22 cellular contexts compared by ENCODE assay signal in the genomic region with DNA sequence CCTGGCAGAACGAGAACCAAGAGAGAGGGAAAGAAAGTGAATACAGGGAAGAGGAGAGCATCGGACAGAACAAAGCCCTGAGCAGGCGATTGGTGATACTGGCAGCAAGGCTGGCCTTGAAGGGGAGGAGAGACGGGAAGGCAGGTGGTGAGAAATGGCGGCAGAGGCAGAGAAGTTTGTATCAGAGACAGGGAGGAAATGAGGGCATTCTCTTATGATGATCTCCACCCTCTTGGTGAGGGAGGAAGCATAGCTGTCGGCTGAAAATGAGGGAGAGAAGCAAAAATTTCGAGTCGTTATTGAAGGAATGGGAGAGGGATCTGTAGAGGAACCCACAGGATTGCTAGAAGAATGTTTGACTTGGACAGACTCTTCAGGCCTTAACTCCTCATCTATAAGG.
DNase-seq lines count a peak whose midpoint lies in the region; ATAC-seq, FAIRE-seq and TF ChIP-seq lines count a peak whose summit lies in the region.
"Had no signal": no experiment of that assay in that cellular context is flagged by ENCODE, and none has a peak within 500 bp of the region (broad histone marks: within the 10 kb centered on the region; RNA-seq: fewer than 3 reads in every experiment).

No MANE protein-coding gene starts in this region.

- H3K9me1 ChIP-seq in IMR-90 (ENCODE audit: insufficient read depth, low read length), result no peaks in the 10 kb centered on the region

- dilution Hi-C loops in IMR-90 (cut with HindIII; ENCODE audit: low sequenced_read_pairs, unreplicated experiment), result no loop called here

- ATAC-seq in A549 (peak in 1 of 2 experiments; percentile 10; a peak in 1 of 6 replicates), IMR-90 (ENCODE audit: low read depth) (no peak)
- ATAC-seq in CD8-positive, alpha-beta T cell, result no peak
- ATAC-seq: K562 had no signal

- TF ChIP-seq CTCF in A549 (IDR thresholded peaks at IDR 0.05) (no peak), AG10803 (conservative IDR thresholded peaks at IDR 0.05; ENCODE audit: low read length) (no peak), IMR-90 (conservative IDR thresholded peaks at IDR 0.05; ENCODE audit: low read depth, low read length) (no peak), H1 (IDR thresholded peaks at IDR 0.05; ENCODE audit: control extremely low read depth in 1 of 3, insufficient read depth in 1 of 3, low read depth in 1 of 3, low read length in 3 of 3) (no peak)
- TF ChIP-seq CTCF in CD8-positive, alpha-beta T cell (IDR thresholded peaks at IDR 0.05), result no peak

- no peaks in the 10 kb centered on the region; the same call in 1 of the 2 replicates for H3K23me2 ChIP-seq in H1 (ENCODE audit: low read depth, low read length)

- 86% methylated on average over 8 of the region's 8 CpGs for WGBS in A549 (ENCODE audit: missing lambda C conversion rate)
- 90% methylated on average over 5 of the region's 8 CpGs; no CpG with 5 or more reads in 1 of the 2 experiments for WGBS in IMR-90 (ENCODE audit: extremely low coverage in 2 of 2, insufficient read length in 1 of 2), 2 experiments
- 87% methylated on average over 8 of the region's 8 CpGs; no CpG with 5 or more reads in 1 of the 2 experiments for WGBS in H1 (ENCODE audit: extremely low coverage in 1 of 2, insufficient coverage in 1 of 2, insufficient read length in 1 of 2, insufficient replicate concordance in 2 of 2, low coverage in 1 of 2, low lambda C conversion rate in 2 of 2, missing lambda C conversion rate in 1 of 2), 2 experiments

- no peak overlapping the region for H4K8ac ChIP-seq in IMR-90 (ENCODE audit: low read depth in 2 of 2, low read length in 2 of 2)
- no peak overlapping the region for H4K8ac ChIP-seq in H1 (ENCODE audit: extremely low read depth, insufficient read depth, low read length)

- H2BK120ac ChIP-seq in IMR-90 (ENCODE audit: low read depth, low read length) (no peak overlapping the region), H1 (replicated peaks; ENCODE audit: low read depth, low read length) (no peak overlapping the region)

- H3K36me3 Mint-ChIP-seq in CD8-positive, alpha-beta T cell, result peaks cover 14% of the 10 kb centered on the region

- H4K5ac ChIP-seq in IMR-90 (ENCODE audit: low read depth, low read length) (no peak overlapping the region), H1 (ENCODE audit: insufficient read length, low read depth, low read length) (no peak overlapping the region)

- H3K27me3 ChIP-seq in IMR-90 (ENCODE audit: control insufficient read depth, insufficient read depth, low read length), result no peaks in the 10 kb centered on the region
- no peaks in the 10 kb centered on the region for H3K27me3 ChIP-seq in H1 (replicated peaks in 1 of 4; ENCODE audit: control insufficient read depth in 3 of 4, extremely low read depth in 1 of 4, insufficient read depth in 3 of 4, low read length in 3 of 4)
- no peaks in the 10 kb centered on the region for H3K27me3 ChIP-seq in CD8-positive, alpha-beta T cell (ENCODE audit: insufficient read depth, low read length)
- H3K27me3 ChIP-seq: BLaER1 had no signal

- H3K79me1 ChIP-seq in IMR-90 (ENCODE audit: low read depth in 1 of 2, low read length in 2 of 2), result no peaks in the 10 kb centered on the region
- H3K79me1 ChIP-seq in H1 (ENCODE audit: low read depth, low read length), result no peaks in the 10 kb centered on the region

- no peak overlapping the region for H2BK20ac ChIP-seq in IMR-90 (ENCODE audit: low read depth, low read length)
- H2BK20ac ChIP-seq in H1 (ENCODE audit: low read length), result no peak overlapping the region

- no peaks in the 10 kb centered on the region for H3K27me3 Mint-ChIP-seq in CD8-positive, alpha-beta T cell (ENCODE audit: low read depth)
- H3K27me3 Mint-ChIP-seq: CD4-positive, alpha-beta memory T cell had no signal

- no peak for TF ChIP-seq EP300 in A549 (IDR thresholded peaks at IDR 0.05)
- no peak for TF ChIP-seq EP300 in H1 (IDR thresholded peaks at IDR 0.05; ENCODE audit: borderline replicate concordance in 1 of 2, low read depth in 2 of 2, low read length in 2 of 2)

- in situ Hi-C loops in IMR-90 (cut with MboI; ENCODE audit: low sequenced_read_pairs), result no loop called here

- H3K4me3 ChIP-seq in A549 (no peak overlapping the region), AG10803 (ENCODE audit: low read length) (no peak overlapping the region), IMR-90 (ENCODE audit: insufficient read depth, low read depth, low read length) (no peak overlapping the region), H1 (ENCODE audit: extremely low read depth in 1 of 4, insufficient read depth in 2 of 4, low read depth in 3 of 4, low read length in 4 of 4) (no peak overlapping the region)
- no peak overlapping the region for H3K4me3 ChIP-seq in CD8-positive, alpha-beta T cell (ENCODE audit: low read depth, low read length)
- H3K4me3 ChIP-seq: BLaER1, K562 had no signal

- H3K18ac ChIP-seq in IMR-90 (ENCODE audit: low read depth, low read length) (no peak overlapping the region), H1 (ENCODE audit: extremely low read depth, low read length) (no peak overlapping the region)

- no peak overlapping the region for H3K4me2 ChIP-seq in A549
- H3K4me2 ChIP-seq in IMR-90 (ENCODE audit: low read depth, low read length), result no peak overlapping the region
- H3K4me2 ChIP-seq in H1 (ENCODE audit: insufficient read depth in 1 of 2, low read depth in 2 of 2, low read length in 2 of 2), result no peak overlapping the region
- H3K4me2 ChIP-seq: BLaER1 had no signal

- peaks cover 3% of the 10 kb centered on the region; the same call in 1 of the 3 replicates for H3K4me1 ChIP-seq in A549
- H3K4me1 ChIP-seq in IMR-90 (ENCODE audit: control insufficient read depth, insufficient read depth, low read length), result no peaks in the 10 kb centered on the region
- H3K4me1 ChIP-seq in H1 (replicated peaks in 1 of 4; ENCODE audit: control insufficient read depth in 3 of 4, insufficient read depth in 4 of 4, low read length in 3 of 4), result no peaks in the 10 kb centered on the region
- H3K4me1 ChIP-seq in CD8-positive, alpha-beta T cell (ENCODE audit: insufficient read depth, low read length), result no peaks in the 10 kb centered on the region
- H3K4me1 ChIP-seq: BLaER1 had no signal

- H3K23ac ChIP-seq in IMR-90 (ENCODE audit: low read depth, low read length), result no peak overlapping the region
- no peak overlapping the region for H3K23ac ChIP-seq in H1 (ENCODE audit: insufficient read length)

- FAIRE-seq in A549 (lab: Jason Lieb, UNC), result peak; percentile 54
- no peak for FAIRE-seq in H1 (lab: Jason Lieb, UNC)
- FAIRE-seq: G401.6, GM12891, GM19239, H54, K562 had no signal

- no peaks in the 10 kb centered on the region for H3K9me3 Mint-ChIP-seq in CD8-positive, alpha-beta T cell
- H3K9me3 Mint-ChIP-seq: CD14-positive monocyte; CD4-positive, alpha-beta memory T cell; HFFc6 had no signal

- H3K36me3 ChIP-seq in IMR-90 (ENCODE audit: control insufficient read depth, insufficient read depth, low read length), result no peaks in the 10 kb centered on the region; the same call in 1 of the 2 replicates
- no peaks in the 10 kb centered on the region for H3K36me3 ChIP-seq in H1 (ENCODE audit: control insufficient read depth in 2 of 4, insufficient read depth in 4 of 4, low read length in 3 of 4)
- H3K36me3 ChIP-seq in CD8-positive, alpha-beta T cell (ENCODE audit: insufficient read depth, low read length), result no peaks in the 10 kb centered on the region
- H3K36me3 ChIP-seq: BLaER1 had no signal

- H3K27ac Mint-ChIP-seq in CD8-positive, alpha-beta T cell, result no peak overlapping the region
- H3K27ac Mint-ChIP-seq: CD14-positive monocyte, HFFc6 had no signal

- no peak for DNase-seq in A549 (ENCODE audit: low read depth in 1 of 2, low spot score in 1 of 2)
- DNase-seq in AG10803 (ENCODE audit: low read depth), result peak; percentile 23
- no peak for DNase-seq in IMR-90
- DNase-seq in H1 (ENCODE audit: low read depth in 1 of 2, low spot score in 2 of 2), result no peak
- DNase-seq in NCI-H1417 (lab: John Stamatoyannopoulos, UW), result no peak
- DNase-seq in CD8-positive, alpha-beta T cell, result no peak
- DNase-seq in middle frontal gyrus (ENCODE audit: extremely low spot score, low spot score), result no peak
- DNase-seq: ACHN; CD4-positive, alpha-beta memory T cell; DMS 273 treated with DMSO at 0.1 percent for 48 hours; DMS53; DND-41; HCEC 1CT; HFFc6 had no signal

- H3K9ac ChIP-seq in IMR-90 (ENCODE audit: low read depth, low read length) (no peak overlapping the region), H1 (replicated peaks in 1 of 4; ENCODE audit: extremely low read depth in 1 of 4, low read depth in 3 of 4, low read length in 3 of 4) (no peak overlapping the region)
- H3K9ac ChIP-seq: BLaER1 had no signal

- no peak overlapping the region for H2BK12ac ChIP-seq in H1 (ENCODE audit: low read depth, low read length)

- no peak overlapping the region for H4K91ac ChIP-seq in IMR-90 (ENCODE audit: insufficient read depth, low read depth, low read length)
- no peak overlapping the region for H4K91ac ChIP-seq in H1 (replicated peaks; ENCODE audit: insufficient read length, low read length)

- H2AFZ ChIP-seq in IMR-90 (replicated peaks; ENCODE audit: low read length, poor library complexity) (no peak overlapping the region), H1 (ENCODE audit: low read length) (no peak overlapping the region)

- H4K20me1 ChIP-seq in IMR-90 (ENCODE audit: insufficient read depth, low read length) (no peaks in the 10 kb centered on the region), H1 (replicated peaks in 1 of 2; ENCODE audit: control insufficient read depth in 1 of 2, insufficient read depth in 2 of 2, low read length in 2 of 2) (no peaks in the 10 kb centered on the region)
- H4K20me1 ChIP-seq: BLaER1 had no signal

- H3K4ac ChIP-seq in IMR-90 (ENCODE audit: low read depth, low read length), result no peak overlapping the region
- no peak overlapping the region for H3K4ac ChIP-seq in H1 (replicated peaks; ENCODE audit: insufficient read length, low read depth, low read length)

- H3K27ac ChIP-seq in A549, result no peak overlapping the region
- no peak overlapping the region for H3K27ac ChIP-seq in IMR-90 (ENCODE audit: insufficient read depth, low read length)
- no peak overlapping the region for H3K27ac ChIP-seq in H1 (ENCODE audit: low read depth, low read length)
- no peak overlapping the region for H3K27ac ChIP-seq in CD8-positive, alpha-beta T cell (ENCODE audit: low read depth, low read length)
- H3K27ac ChIP-seq: BLaER1, HL-60 had no signal

- POLR2A ChIA-PET in A549 (lab: Yijun Ruan, JAX) (no interaction called here), IMR-90 (lab: Charles Lee; ENCODE audit: unreplicated experiment) (no interaction called here), H1 (lab: Charles Lee; ENCODE audit: partially characterized antibody) (no interaction called here)
- POLR2A ChIA-PET in CD8-positive, alpha-beta T cell (lab: Charles Lee), result no interaction called here

- H3K4me1 Mint-ChIP-seq in CD8-positive, alpha-beta T cell (ENCODE audit: low read depth), result peaks cover 7% of the 10 kb centered on the region

- no peaks in the 10 kb centered on the region for H3K9me3 ChIP-seq in A549
- H3K9me3 ChIP-seq in IMR-90 (ENCODE audit: control insufficient read depth, insufficient read depth, low read length), result no peaks in the 10 kb centered on the region
- no peaks in the 10 kb centered on the region for H3K9me3 ChIP-seq in H1 (ENCODE audit: insufficient read depth in 2 of 2, low read depth in 1 of 2, low read length in 1 of 2)
- no peaks in the 10 kb centered on the region for H3K9me3 ChIP-seq in CD8-positive, alpha-beta T cell (ENCODE audit: low read length)
- H3K9me3 ChIP-seq: BLaER1 had no signal

- H2AK5ac ChIP-seq in IMR-90 (ENCODE audit: low read depth, low read length) (0 out of 2 replicates have a peak overlapping the region, but pooled peaks have one; percentile 24), H1 (ENCODE audit: low read depth, low read length) (no peak overlapping the region)

- TF ChIP-seq RAD21 in A549 (conservative IDR thresholded peaks at IDR 0.05 in 1 of 2, IDR thresholded peaks at IDR 0.05 in 1 of 2), result no peak
- TF ChIP-seq RAD21 in IMR-90 (IDR thresholded peaks at IDR 0.05; ENCODE audit: low read length), result no peak
- TF ChIP-seq RAD21 in H1 (IDR thresholded peaks at IDR 0.05 in 1 of 2, conservative IDR thresholded peaks at IDR 0.05 in 1 of 2; ENCODE audit: low read depth in 2 of 2, low read length in 2 of 2), result no peak

- H2BK5ac ChIP-seq in IMR-90 (ENCODE audit: low read depth, low read length, poor library complexity, severe bottlenecking) (no peak overlapping the region), H1 (ENCODE audit: low read depth, low read length) (no peak overlapping the region)

- no peaks in the 10 kb centered on the region for H3K79me2 ChIP-seq in H1 (ENCODE audit: control insufficient read depth in 1 of 2, insufficient read depth in 2 of 2, low read length in 2 of 2)

- H3K4me3 Mint-ChIP-seq in CD8-positive, alpha-beta T cell, result no peak overlapping the region
- H3K4me3 Mint-ChIP-seq: CD14-positive monocyte; CD4-positive, alpha-beta memory T cell; HFFc6 had no signal

- H3K14ac ChIP-seq in IMR-90 (replicated peaks; ENCODE audit: low read depth, low read length) (no peak overlapping the region), H1 (ENCODE audit: insufficient read length) (no peak overlapping the region)

- no TSS peak for BruUV-seq in IMR-90 (replicated peaks; lab: Mats Ljungman, UMichigan)

- H2BK15ac ChIP-seq in IMR-90 (ENCODE audit: low read depth, low read length) (no peak overlapping the region), H1 (ENCODE audit: low read length) (no peak overlapping the region)

- CTCF ChIA-PET in A549 (lab: Yijun Ruan, JAX), result interaction anchor here (0.5 to 10.3 kb wide), 15 partner anchors 9 to 260 kb away, joined by 3 to 69 read pairs (median 4); partner anchors contain the start of gene PCARE
- CTCF ChIA-PET in IMR-90 (lab: Yijun Ruan, JAX), result no interaction called here
- CTCF ChIA-PET in H1 (lab: Charles Lee; ENCODE audit: partially characterized antibody), result interaction anchor here (0.6 to 1.5 kb wide), 8 partner anchors 14 to 244 kb away, joined by 3 to 7 read pairs (median 3); no protein-coding TSS in a partner anchor
- CTCF ChIA-PET in CD8-positive, alpha-beta T cell (lab: Charles Lee), result interaction anchor here (0.6 to 2.0 kb wide), 7 partner anchors 13 to 375 kb away, joined by 3 to 8 read pairs (median 4); no protein-coding TSS in a partner anchor

- TF ChIP-seq POLR2A in A549 (IDR thresholded peaks at IDR 0.05; ENCODE audit: low read length) (no peak), IMR-90 (IDR thresholded peaks at IDR 0.05; ENCODE audit: low read depth, low read length) (no peak), H1 (IDR thresholded peaks at IDR 0.05; ENCODE audit: control extremely low read depth in 1 of 2, low read depth in 2 of 2, low read length in 2 of 2) (no peak)

- intact Hi-C loops in IMR-90 (cut with micrococcal nuclease), result loop anchor here (1.0 to 5.0 kb wide), 2 partner anchors 237 to 373 kb away; no protein-coding TSS in a partner anchor
- intact Hi-C loops in CD8-positive, alpha-beta T cell (cut with DNase I, micrococcal nuclease), result loop anchor here (1.0 to 10.0 kb wide), 9 partner anchors 33 to 629 kb away; partner anchors contain the start of gene CLIP4 (in 2 of the 2)

- no peak overlapping the region for H3K56ac ChIP-seq in IMR-90 (ENCODE audit: extremely low read depth, insufficient read depth, low read length)
- H3K56ac ChIP-seq in H1 (replicated peaks; ENCODE audit: insufficient read length, low read depth, low read length), result no peak overlapping the region

- no peak overlapping the region for H2AK9ac ChIP-seq in IMR-90 (replicated peaks; ENCODE audit: low read depth, low read length, poor library complexity)

Comparison
In these comparisons a context has a peak if more than half of its experiments do, and no peak if none do; other contexts are left out.
1. Of the 18 proteins assayed by ChIP-seq in both H1 and A549: peak only in H1: E2F6; only in A549: none; in both: none; in neither: 17.